Comparison of ENCODE assay signal across 1 cellular context in the genomic region with DNA sequence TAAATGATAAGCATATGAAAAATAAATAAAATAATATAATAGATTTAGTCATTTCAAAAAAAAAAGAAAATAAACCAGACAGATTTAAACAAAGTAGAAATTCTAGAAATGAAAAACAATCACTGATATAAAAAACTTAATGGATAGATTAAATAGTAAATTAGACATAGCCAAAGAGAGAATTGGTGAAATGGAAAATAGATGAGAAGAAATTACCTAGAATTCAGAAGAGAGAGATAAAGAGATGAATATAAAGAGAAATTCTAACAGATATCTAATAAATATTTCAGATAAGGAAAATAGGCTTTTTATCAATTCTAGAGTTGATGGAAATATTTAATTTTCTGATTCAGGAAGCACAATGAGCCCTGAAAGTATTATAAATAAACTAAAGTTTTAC.
TF ChIP-seq lines count a peak whose summit lies in the region.

No MANE protein-coding gene starts in this region.

TF ChIP-seq in SK-N-SH, 30 proteins besides CTCF, POLR2A, EP300 and RAD21 (continued from another document):
- TF ChIP-seq, protein P1, sequence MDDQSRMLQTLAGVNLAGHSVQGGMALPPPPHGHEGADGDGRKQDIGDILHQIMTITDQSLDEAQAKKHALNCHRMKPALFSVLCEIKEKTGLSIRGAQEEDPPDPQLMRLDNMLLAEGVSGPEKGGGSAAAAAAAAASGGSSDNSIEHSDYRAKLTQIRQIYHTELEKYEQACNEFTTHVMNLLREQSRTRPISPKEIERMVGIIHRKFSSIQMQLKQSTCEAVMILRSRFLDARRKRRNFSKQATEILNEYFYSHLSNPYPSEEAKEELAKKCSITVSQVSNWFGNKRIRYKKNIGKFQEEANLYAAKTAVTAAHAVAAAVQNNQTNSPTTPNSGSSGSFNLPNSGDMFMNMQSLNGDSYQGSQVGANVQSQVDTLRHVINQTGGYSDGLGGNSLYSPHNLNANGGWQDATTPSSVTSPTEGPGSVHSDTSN (IDR thresholded peaks at IDR 0.05), result no peak
- TF ChIP-seq YY1 (IDR thresholded peaks at IDR 0.05; ENCODE audit: low read depth) (no peak), FOXM1 (IDR thresholded peaks at IDR 0.05; ENCODE audit: low read depth) (no peak), GATA2 (CRISPR knock-in tag; IDR thresholded peaks at IDR 0.05) (no peak), RCOR1 (IDR thresholded peaks at IDR 0.05; ENCODE audit: low read length) (no peak), RXRA (IDR thresholded peaks at IDR 0.05; ENCODE audit: borderline replicate concordance, low read depth) (no peak)
- TF ChIP-seq, protein P2, sequence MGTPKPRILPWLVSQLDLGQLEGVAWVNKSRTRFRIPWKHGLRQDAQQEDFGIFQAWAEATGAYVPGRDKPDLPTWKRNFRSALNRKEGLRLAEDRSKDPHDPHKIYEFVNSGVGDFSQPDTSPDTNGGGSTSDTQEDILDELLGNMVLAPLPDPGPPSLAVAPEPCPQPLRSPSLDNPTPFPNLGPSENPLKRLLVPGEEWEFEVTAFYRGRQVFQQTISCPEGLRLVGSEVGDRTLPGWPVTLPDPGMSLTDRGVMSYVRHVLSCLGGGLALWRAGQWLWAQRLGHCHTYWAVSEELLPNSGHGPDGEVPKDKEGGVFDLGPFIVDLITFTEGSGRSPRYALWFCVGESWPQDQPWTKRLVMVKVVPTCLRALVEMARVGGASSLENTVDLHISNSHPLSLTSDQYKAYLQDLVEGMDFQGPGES (IDR thresholded peaks at IDR 0.05; ENCODE audit: low read depth, low read length), result no peak
- TF ChIP-seq, protein P3, sequence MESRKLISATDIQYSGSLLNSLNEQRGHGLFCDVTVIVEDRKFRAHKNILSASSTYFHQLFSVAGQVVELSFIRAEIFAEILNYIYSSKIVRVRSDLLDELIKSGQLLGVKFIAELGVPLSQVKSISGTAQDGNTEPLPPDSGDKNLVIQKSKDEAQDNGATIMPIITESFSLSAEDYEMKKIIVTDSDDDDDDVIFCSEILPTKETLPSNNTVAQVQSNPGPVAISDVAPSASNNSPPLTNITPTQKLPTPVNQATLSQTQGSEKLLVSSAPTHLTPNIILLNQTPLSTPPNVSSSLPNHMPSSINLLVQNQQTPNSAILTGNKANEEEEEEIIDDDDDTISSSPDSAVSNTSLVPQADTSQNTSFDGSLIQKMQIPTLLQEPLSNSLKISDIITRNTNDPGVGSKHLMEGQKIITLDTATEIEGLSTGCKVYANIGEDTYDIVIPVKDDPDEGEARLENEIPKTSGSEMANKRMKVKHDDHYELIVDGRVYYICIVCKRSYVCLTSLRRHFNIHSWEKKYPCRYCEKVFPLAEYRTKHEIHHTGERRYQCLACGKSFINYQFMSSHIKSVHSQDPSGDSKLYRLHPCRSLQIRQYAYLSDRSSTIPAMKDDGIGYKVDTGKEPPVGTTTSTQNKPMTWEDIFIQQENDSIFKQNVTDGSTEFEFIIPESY (IDR thresholded peaks at IDR 0.05; ENCODE audit: borderline replicate concordance, low read depth), result no peak
- TF ChIP-seq, protein P4, sequence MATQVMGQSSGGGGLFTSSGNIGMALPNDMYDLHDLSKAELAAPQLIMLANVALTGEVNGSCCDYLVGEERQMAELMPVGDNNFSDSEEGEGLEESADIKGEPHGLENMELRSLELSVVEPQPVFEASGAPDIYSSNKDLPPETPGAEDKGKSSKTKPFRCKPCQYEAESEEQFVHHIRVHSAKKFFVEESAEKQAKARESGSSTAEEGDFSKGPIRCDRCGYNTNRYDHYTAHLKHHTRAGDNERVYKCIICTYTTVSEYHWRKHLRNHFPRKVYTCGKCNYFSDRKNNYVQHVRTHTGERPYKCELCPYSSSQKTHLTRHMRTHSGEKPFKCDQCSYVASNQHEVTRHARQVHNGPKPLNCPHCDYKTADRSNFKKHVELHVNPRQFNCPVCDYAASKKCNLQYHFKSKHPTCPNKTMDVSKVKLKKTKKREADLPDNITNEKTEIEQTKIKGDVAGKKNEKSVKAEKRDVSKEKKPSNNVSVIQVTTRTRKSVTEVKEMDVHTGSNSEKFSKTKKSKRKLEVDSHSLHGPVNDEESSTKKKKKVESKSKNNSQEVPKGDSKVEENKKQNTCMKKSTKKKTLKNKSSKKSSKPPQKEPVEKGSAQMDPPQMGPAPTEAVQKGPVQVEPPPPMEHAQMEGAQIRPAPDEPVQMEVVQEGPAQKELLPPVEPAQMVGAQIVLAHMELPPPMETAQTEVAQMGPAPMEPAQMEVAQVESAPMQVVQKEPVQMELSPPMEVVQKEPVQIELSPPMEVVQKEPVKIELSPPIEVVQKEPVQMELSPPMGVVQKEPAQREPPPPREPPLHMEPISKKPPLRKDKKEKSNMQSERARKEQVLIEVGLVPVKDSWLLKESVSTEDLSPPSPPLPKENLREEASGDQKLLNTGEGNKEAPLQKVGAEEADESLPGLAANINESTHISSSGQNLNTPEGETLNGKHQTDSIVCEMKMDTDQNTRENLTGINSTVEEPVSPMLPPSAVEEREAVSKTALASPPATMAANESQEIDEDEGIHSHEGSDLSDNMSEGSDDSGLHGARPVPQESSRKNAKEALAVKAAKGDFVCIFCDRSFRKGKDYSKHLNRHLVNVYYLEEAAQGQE (IDR thresholded peaks at IDR 0.05; ENCODE audit: low read depth, low read length), result no peak
